ENCODE assay signal across 8 cellular contexts in the genomic region with DNA sequence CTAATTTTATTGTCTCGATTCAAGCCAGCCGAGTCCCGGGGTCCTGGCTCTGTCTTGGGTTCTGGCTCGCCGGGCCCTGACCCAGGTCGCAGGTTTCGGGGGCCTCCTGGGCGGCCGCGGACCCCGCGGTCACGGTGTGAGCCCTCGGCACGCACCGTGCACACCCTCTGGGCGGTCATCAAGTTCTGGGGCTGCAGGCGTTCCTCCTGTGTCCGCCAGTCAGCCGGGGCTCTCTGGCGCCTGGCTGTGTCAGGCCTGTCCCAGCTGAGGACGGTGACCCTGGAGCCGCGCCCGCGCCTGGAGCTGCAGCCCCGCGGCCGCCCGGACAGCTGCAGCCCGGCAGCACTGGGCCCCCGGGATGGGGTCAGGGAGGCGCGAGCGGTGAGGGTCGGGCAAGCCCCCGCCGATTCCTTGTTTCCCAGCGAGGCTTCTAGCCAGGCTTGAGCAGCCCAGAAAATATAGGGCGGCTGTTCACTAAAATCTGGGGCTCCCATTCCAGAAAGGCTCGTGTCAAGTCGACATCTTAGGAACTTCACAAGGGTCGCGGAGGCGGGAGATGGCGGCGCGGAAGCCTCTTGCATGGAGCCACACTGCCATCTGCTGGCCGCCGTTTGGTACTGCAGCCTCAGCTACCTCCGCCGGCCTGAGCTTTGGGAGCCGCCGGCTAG. TPM values are rescaled to one million over a fixed set of nuclear protein-coding genes. Genes with fewer than 3 reads are reported as not detected.
DNase-seq lines count a peak whose midpoint lies in the region; ATAC-seq, FAIRE-seq and TF ChIP-seq lines count a peak whose summit lies in the region.

No MANE protein-coding gene starts in this region.

- peaks cover 85% of the 10 kb centered on the region for H3K27me3 Mint-ChIP-seq in activated CD8-positive, alpha-beta memory T cell treated with anti-CD3 and anti-CD28 coated beads, Interleukin-2, amount 10 ng/mL, durations not matched to agents 7 days and 5 days

- POLR2A ChIA-PET in A549 (lab: Yijun Ruan, JAX), result interaction anchor here (0.6 to 1.3 kb wide), 4 partner anchors 10 to 962 kb away, joined by 3 to 14 read pairs (median 4); no protein-coding TSS in a partner anchor

- peak; percentile 82 to 87 for DNase-seq in A549 (ENCODE audit: low read depth in 1 of 2, low spot score in 1 of 2)
- DNase-seq in NOMO-1 (lab: John Stamatoyannopoulos, UW; ENCODE audit: unreplicated experiment in 2 of 2), result peak; percentile 84 to 86
- peak; percentile 85 for DNase-seq in activated CD8-positive, alpha-beta memory T cell treated with anti-CD3 and anti-CD28 coated beads, Interleukin-2, amount 10 ng/mL, durations not matched to agents 7 days and 5 days
- peak; percentile 63 to 76 for DNase-seq in stimulated activated CD8-positive, alpha-beta memory T cell treated with anti-CD3 and anti-CD28 coated beads, Interleukin-15, amount 100 ng/mL, for 4 hours (ENCODE audit: low read depth in 2 of 2)

- TF ChIP-seq POLR2A in A549 (IDR thresholded peaks at IDR 0.05; ENCODE audit: low read length) (no peak), GM18505 (IDR thresholded peaks at IDR 0.05; ENCODE audit: borderline replicate concordance, extremely low read depth, insufficient read depth, insufficient read length) (no peak)

- peak; percentile 91 to 95 for TF ChIP-seq RAD21 in A549 (conservative IDR thresholded peaks at IDR 0.05 in 1 of 2, IDR thresholded peaks at IDR 0.05 in 1 of 2)

- H3K27me3 ChIP-seq in mononuclear cell (ENCODE audit: insufficient read depth, low read length), result peaks cover 91% of the 10 kb centered on the region

- H3K4me1 ChIP-seq in A549, result 0 out of 3 replicates have a peak, but pooled peaks cover 3% of the 10 kb centered on the region
- peaks cover 61% of the 10 kb centered on the region for H3K4me1 ChIP-seq in mononuclear cell (ENCODE audit: insufficient read depth, low read length)

- CTCF ChIA-PET in A549 (lab: Yijun Ruan, JAX), result interaction anchor here (0.6 to 7.0 kb wide), 58 partner anchors 8 to 1304 kb away, joined by 3 to 160 read pairs (median 4); a partner anchor contains a TSS
- CTCF ChIA-PET in activated CD8-positive, alpha-beta memory T cell treated with anti-CD3 and anti-CD28 coated beads, Interleukin-2, amount 10 ng/mL, durations not matched to agents 7 days and 5 days (lab: Charles Lee), result interaction anchor here (0.6 to 3.7 kb wide), 39 partner anchors 8 to 1309 kb away, joined by 3 to 38 read pairs (median 4); a partner anchor contains a TSS

- peaks cover 8% of the 10 kb centered on the region for H3K4me1 Mint-ChIP-seq in activated CD8-positive, alpha-beta memory T cell treated with anti-CD3 and anti-CD28 coated beads, Interleukin-2, amount 10 ng/mL, durations not matched to agents 7 days and 5 days

- no peak for TF ChIP-seq EP300 in A549 (IDR thresholded peaks at IDR 0.05)

- H3K9me3 Mint-ChIP-seq in activated CD8-positive, alpha-beta memory T cell treated with anti-CD3 and anti-CD28 coated beads, Interleukin-2, amount 10 ng/mL, durations not matched to agents 7 days and 5 days (ENCODE audit: low read depth), result no peaks in the 10 kb centered on the region

- peak; percentile 93 for TF ChIP-seq CTCF in A549 (IDR thresholded peaks at IDR 0.05)

- H3K4me2 ChIP-seq in A549, result peak overlapping the region; percentile 96

- H3K9me3 ChIP-seq in A549 (no peaks in the 10 kb centered on the region), mononuclear cell (ENCODE audit: low read depth, low read length) (no peaks in the 10 kb centered on the region)

- H3K27ac Mint-ChIP-seq in activated CD8-positive, alpha-beta memory T cell treated with anti-CD3 and anti-CD28 coated beads, Interleukin-2, amount 10 ng/mL, durations not matched to agents 7 days and 5 days, result no peak overlapping the region

- peaks cover 1% of the 10 kb centered on the region for H3K36me3 Mint-ChIP-seq in activated CD8-positive, alpha-beta memory T cell treated with anti-CD3 and anti-CD28 coated beads, Interleukin-2, amount 10 ng/mL, durations not matched to agents 7 days and 5 days

- 20% methylated on average over 25 of the region's 54 CpGs for WGBS in A549 (ENCODE audit: missing lambda C conversion rate)

- H3K27ac ChIP-seq in A549, result peak overlapping the region; percentile 86

- peak overlapping the region; percentile 65 for H3K4me3 ChIP-seq in A549
- H3K4me3 ChIP-seq in mononuclear cell (ENCODE audit: low read length), result peak overlapping the region; percentile 47

- FAIRE-seq in A549 (lab: Jason Lieb, UNC) (no peak), endometrium (lab: Jason Lieb, UNC) (peak; percentile 58)

- peak; percentile 70 to 84 for ATAC-seq in A549
- ATAC-seq in GM18505 (IDR thresholded peaks at IDR 0.05; ENCODE audit: unreplicated experiment), result peak; percentile 44
- ATAC-seq in HG03521 (IDR thresholded peaks at IDR 0.05; ENCODE audit: unreplicated experiment), result peak; percentile 40
- ATAC-seq in activated CD8-positive, alpha-beta memory T cell treated with anti-CD3 and anti-CD28 coated beads, Interleukin-2, amount 10 ng/mL, durations not matched to agents 7 days and 5 days, result peak; percentile 74

- peak overlapping the region; percentile 57 for H3K4me3 Mint-ChIP-seq in activated CD8-positive, alpha-beta memory T cell treated with anti-CD3 and anti-CD28 coated beads, Interleukin-2, amount 10 ng/mL, durations not matched to agents 7 days and 5 days

TF ChIP-seq in A549, 52 proteins besides CTCF, POLR2A, EP300 and RAD21:
- TF ChIP-seq, protein P1, sequence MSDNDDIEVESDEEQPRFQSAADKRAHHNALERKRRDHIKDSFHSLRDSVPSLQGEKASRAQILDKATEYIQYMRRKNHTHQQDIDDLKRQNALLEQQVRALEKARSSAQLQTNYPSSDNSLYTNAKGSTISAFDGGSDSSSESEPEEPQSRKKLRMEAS (IDR thresholded peaks at IDR 0.05), result peak; percentile 61
- TF ChIP-seq RCOR1 (IDR thresholded peaks at IDR 0.05; ENCODE audit: low read depth, low read length) (no peak), KDM5A (IDR thresholded peaks at IDR 0.05) (0 out of 2 replicates have a peak, but pooled peaks have one; percentile 21), SMC3 (IDR thresholded peaks at IDR 0.05) (peak; percentile 80)
- TF ChIP-seq, protein P2, sequence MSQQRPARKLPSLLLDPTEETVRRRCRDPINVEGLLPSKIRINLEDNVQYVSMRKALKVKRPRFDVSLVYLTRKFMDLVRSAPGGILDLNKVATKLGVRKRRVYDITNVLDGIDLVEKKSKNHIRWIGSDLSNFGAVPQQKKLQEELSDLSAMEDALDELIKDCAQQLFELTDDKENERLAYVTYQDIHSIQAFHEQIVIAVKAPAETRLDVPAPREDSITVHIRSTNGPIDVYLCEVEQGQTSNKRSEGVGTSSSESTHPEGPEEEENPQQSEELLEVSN (IDR thresholded peaks at IDR 0.05; ENCODE audit: borderline replicate concordance, low read depth), result peak; percentile 84

RNA-seq across cellular contexts. Expression of a gene that starts 4.2 kb away (rescaled TPM):
- polyA plus RNA-seq in A549 (2011; rRNA removed), result 3.3 and 4.1 TPM in 2 replicates
- 3.1 and 3.5 TPM in 2 replicates for polyA plus RNA-seq in A549 (2012; cell fraction: cytosol; rRNA removed)
- 2.0 and 2.4 TPM in 2 replicates for polyA plus RNA-seq in A549 (2012; cell fraction: nucleus; rRNA removed)
- 3.7 to 4.8 TPM (median 4.5 TPM) in 3 replicates for polyA plus RNA-seq in A549 (2017; fragmentation: RNase III; extraction: RNeasy Plus Mini Kit Qiagen cat#74134 plus additional on column Dnase treatment)
- polyA minus RNA-seq in A549 (2011; rRNA and poly(A)+ RNA removed), result 1.7 and 2.3 TPM in 2 replicates
- not detected for total RNA-seq in activated CD8-positive, alpha-beta memory T cell treated with anti-CD3 and anti-CD28 coated beads, Interleukin-2, amount 10 ng/mL, durations not matched to agents 7 days and 5 days
- 0.10 TPM for total RNA-seq in mononuclear cell

RNA-seq across cellular contexts. Expression of a gene that starts 4.7 kb away (rescaled TPM):
- polyA plus RNA-seq in A549 (2011; rRNA removed), result 1.1 and 1.4 TPM in 2 replicates
- 0.91 and 1.2 TPM in 2 replicates for polyA plus RNA-seq in A549 (2012; cell fraction: cytosol; rRNA removed)
- polyA plus RNA-seq in A549 (2012; cell fraction: nucleus; rRNA removed), result 2.6 and 4.6 TPM in 2 replicates
- 1.1 to 1.4 TPM (median 1.3 TPM) in 3 replicates for polyA plus RNA-seq in A549 (2017; fragmentation: RNase III; extraction: RNeasy Plus Mini Kit Qiagen cat#74134 plus additional on column Dnase treatment)
- polyA minus RNA-seq in A549 (2011; rRNA and poly(A)+ RNA removed), result 0.44 TPM in 1 of 2 replicates, not detected in the other
- not detected for total RNA-seq in activated CD8-positive, alpha-beta memory T cell treated with anti-CD3 and anti-CD28 coated beads, Interleukin-2, amount 10 ng/mL, durations not matched to agents 7 days and 5 days
- 0.52 TPM for total RNA-seq in mononuclear cell

RNA-seq across cellular contexts. Expression of a gene that starts 8.3 kb away (rescaled TPM):
- polyA plus RNA-seq in A549 (2011; rRNA removed), result 3.3 TPM in 2 replicates
- 6.1 and 9.5 TPM in 2 replicates for polyA plus RNA-seq in A549 (2012; cell fraction: cytosol; rRNA removed)
- polyA plus RNA-seq in A549 (2012; cell fraction: nucleus; rRNA removed), result 14.6 and 17.5 TPM in 2 replicates
- polyA plus RNA-seq in A549 (2017; fragmentation: RNase III; extraction: RNeasy Plus Mini Kit Qiagen cat#74134 plus additional on column Dnase treatment), result 5.8 to 11.4 TPM (median 8.7 TPM) in 3 replicates
- 1.5 and 2.5 TPM in 2 replicates for polyA minus RNA-seq in A549 (2011; rRNA and poly(A)+ RNA removed)
- not detected for total RNA-seq in activated CD8-positive, alpha-beta memory T cell treated with anti-CD3 and anti-CD28 coated beads, Interleukin-2, amount 10 ng/mL, durations not matched to agents 7 days and 5 days
- total RNA-seq in mononuclear cell, result under 0.01 TPM

RNA-seq across cellular contexts. Expression of a gene that starts 13.1 kb away (rescaled TPM):
- 0.78 and 0.90 TPM in 2 replicates for polyA plus RNA-seq in A549 (2011; rRNA removed)
- 1.9 and 2.0 TPM in 2 replicates for polyA plus RNA-seq in A549 (2012; cell fraction: cytosol; rRNA removed)
- 2.5 and 3.2 TPM in 2 replicates for polyA plus RNA-seq in A549 (2012; cell fraction: nucleus; rRNA removed)
- polyA plus RNA-seq in A549 (2017; fragmentation: RNase III; extraction: RNeasy Plus Mini Kit Qiagen cat#74134 plus additional on column Dnase treatment), result 1.6 to 2.2 TPM (median 2.1 TPM) in 3 replicates
- 0.58 and 2.0 TPM in 2 replicates for polyA minus RNA-seq in A549 (2011; rRNA and poly(A)+ RNA removed)
- not detected for total RNA-seq in activated CD8-positive, alpha-beta memory T cell treated with anti-CD3 and anti-CD28 coated beads, Interleukin-2, amount 10 ng/mL, durations not matched to agents 7 days and 5 days
- not detected for total RNA-seq in mononuclear cell

RNA-seq across cellular contexts. Expression of a gene that starts 13.4 kb away (rescaled TPM):
- polyA plus RNA-seq in A549 (2011; rRNA removed), result 5.7 and 7.7 TPM in 2 replicates
- polyA plus RNA-seq in A549 (2012; cell fraction: cytosol; rRNA removed), result 4.5 and 5.1 TPM in 2 replicates
- 2.4 and 4.6 TPM in 2 replicates for polyA plus RNA-seq in A549 (2012; cell fraction: nucleus; rRNA removed)
- 5.0 to 5.7 TPM (median 5.2 TPM) in 3 replicates for polyA plus RNA-seq in A549 (2017; fragmentation: RNase III; extraction: RNeasy Plus Mini Kit Qiagen cat#74134 plus additional on column Dnase treatment)
- 3.9 and 4.2 TPM in 2 replicates for polyA minus RNA-seq in A549 (2011; rRNA and poly(A)+ RNA removed)
- not detected for total RNA-seq in activated CD8-positive, alpha-beta memory T cell treated with anti-CD3 and anti-CD28 coated beads, Interleukin-2, amount 10 ng/mL, durations not matched to agents 7 days and 5 days
- 0.63 TPM for total RNA-seq in mononuclear cell

Comparison
In these comparisons a context has a peak if more than half of its experiments do, and no peak if none do; other contexts are left out.
1. Peak in every context shown above with its lines: DNase-seq, ATAC-seq, H3K4me3 ChIP-seq and H3K27ac ChIP-seq.